ENCODE assay signal across 22 cellular contexts in the genomic region with DNA sequence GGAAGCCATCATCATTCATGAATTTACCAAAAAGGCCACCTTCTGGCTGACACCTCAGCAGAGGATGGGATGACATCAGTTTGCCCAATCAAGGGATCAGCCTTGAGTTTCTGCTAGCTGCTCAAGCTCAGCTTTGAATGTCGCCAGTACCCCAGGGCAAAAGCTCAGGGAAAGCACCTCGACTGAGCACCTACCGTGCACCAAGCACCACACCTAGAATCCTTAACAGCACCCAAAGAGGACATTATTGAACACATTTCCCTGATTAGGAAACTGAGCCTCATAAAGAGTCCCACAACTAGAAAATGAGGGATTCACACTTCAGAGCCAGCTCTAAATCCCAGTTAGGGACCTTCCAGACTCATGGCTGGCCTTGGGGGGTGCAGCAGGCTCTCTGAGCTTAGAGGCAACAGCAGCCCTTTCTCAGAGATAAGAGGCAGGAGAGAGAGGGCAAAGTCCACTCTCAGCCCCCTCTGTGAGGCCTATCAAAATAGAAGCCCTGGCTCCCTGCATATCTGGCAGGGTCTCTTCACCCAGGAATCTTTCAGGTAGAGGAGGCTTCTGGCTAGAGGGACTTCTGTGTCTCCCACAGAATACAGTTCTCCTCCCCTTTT. TPM values are rescaled to one million over a fixed set of nuclear protein-coding genes. Genes with fewer than 3 reads are reported as not detected.
DNase-seq lines count a peak whose midpoint lies in the region; ATAC-seq, FAIRE-seq and TF ChIP-seq lines count a peak whose summit lies in the region.
"Had no signal": no experiment of that assay in that cellular context is flagged by ENCODE, and none has a peak within 500 bp of the region (broad histone marks: within the 10 kb centered on the region; RNA-seq: fewer than 3 reads in every experiment).

No MANE protein-coding gene starts in this region.

- intact Hi-C loops in pancreas (cut with DNase I): no loop called here
- intact Hi-C loops in left ventricle myocardium superior (cut with micrococcal nuclease): no loop called here

- no peak overlapping the region for H3T11ph ChIP-seq in H9 (ENCODE audit: low read length)

- peaks cover 16% of the 10 kb centered on the region for H3K27me3 Mint-ChIP-seq in H9 (ENCODE audit: low read depth)
- peaks cover 4% of the 10 kb centered on the region for H3K27me3 Mint-ChIP-seq in mesothelial cell of epicardium (ENCODE audit: low read depth)

- no peak overlapping the region for H3K56ac ChIP-seq in H9 (ENCODE audit: insufficient read length, low read depth, low read length)

- no peak overlapping the region for H2AK5ac ChIP-seq in H9 (ENCODE audit: insufficient read length, low read length)

- no peak overlapping the region for H3K14ac ChIP-seq in H9 (ENCODE audit: insufficient read depth, low read length)

- no peaks in the 10 kb centered on the region for H3K9me3 ChIP-seq in H9 (ENCODE audit: control insufficient read depth, low read depth, low read length)
- no peaks in the 10 kb centered on the region for H3K9me3 ChIP-seq in iPS-18c (ENCODE audit: control insufficient read depth, insufficient read depth, low read length)
- no peaks in the 10 kb centered on the region for H3K9me3 ChIP-seq in pancreas

- H3K9me3 Mint-ChIP-seq in H9: no peaks in the 10 kb centered on the region; a peak in 1 of 5 replicates
- H3K9me3 Mint-ChIP-seq in mesothelial cell of epicardium: no peaks in the 10 kb centered on the region
- H3K9me3 Mint-ChIP-seq: CD4-positive, alpha-beta T cell had no signal

- FAIRE-seq in pancreas (lab: Jason Lieb, UNC): no peak

- H3K36me3 Mint-ChIP-seq in H9 (ENCODE audit: insufficient read depth in 1 of 3, low read depth in 3 of 3) (no peaks in the 10 kb centered on the region), mesothelial cell of epicardium (no peaks in the 10 kb centered on the region)
- H3K36me3 Mint-ChIP-seq: IgD-negative memory B cell had no signal

- H3K79me2 ChIP-seq in H9 (ENCODE audit: insufficient read depth, low read length): no peaks in the 10 kb centered on the region

- no CpG with 5 or more reads among the region's 3 CpGs for WGBS in H9 (ENCODE audit: extremely low coverage, insufficient read length, low lambda C conversion rate)
- WGBS in pancreas, 2 donors: 24 to 36% methylated on average over 3 of the region's 3 CpGs

- H3K9ac ChIP-seq in H9 (ENCODE audit: extremely low read depth, insufficient read length, low read length): no peak overlapping the region
- H3K9ac ChIP-seq: GM23248 had no signal

- no peak overlapping the region for H2AFZ ChIP-seq in H9 (ENCODE audit: low read length)
- H2AFZ ChIP-seq: GM23248 had no signal

- no peak overlapping the region for H4K91ac ChIP-seq in H9 (ENCODE audit: insufficient read length, low read depth, low read length)

- no peaks in the 10 kb centered on the region for H3K79me1 ChIP-seq in H9 (ENCODE audit: insufficient read depth, low read depth, low read length, poor library complexity, severe bottlenecking)

- no peak overlapping the region for H3K18ac ChIP-seq in H9 (ENCODE audit: insufficient read length, low read depth, low read length)

- H4K20me1 ChIP-seq in H9 (ENCODE audit: control insufficient read depth, insufficient read depth, insufficient read length): no peaks in the 10 kb centered on the region

- H2BK15ac ChIP-seq in H9 (ENCODE audit: low read depth, low read length): no peak overlapping the region

- no peaks in the 10 kb centered on the region for H3K36me3 ChIP-seq in pancreas

- TF ChIP-seq CTCF in H9 (conservative IDR thresholded peaks at IDR 0.05) (no peak), pancreas (IDR thresholded peaks at IDR 0.05) (no peak), mesothelial cell of epicardium (IDR thresholded peaks at IDR 0.05; ENCODE audit: unreplicated experiment) (no peak)

- no peak overlapping the region for H2BK12ac ChIP-seq in H9 (ENCODE audit: insufficient read length, low read depth, low read length)

- H2BK5ac ChIP-seq in H9 (ENCODE audit: insufficient read length, low read length): no peak overlapping the region

- ATAC-seq in pancreas (peak; percentile 83 to 90 (median 88)), left ventricle myocardium superior (no peak), GM19455 (IDR thresholded peaks at IDR 0.05; ENCODE audit: unreplicated experiment) (no peak)
- ATAC-seq: SK-N-SH treated with all-trans-retinoic acid at 6 μM for 48 hours had no signal

- H3K23me2 ChIP-seq in H9 (ENCODE audit: insufficient read length, low read depth, low read length, poor library complexity, severe bottlenecking): no peaks in the 10 kb centered on the region

- no peak overlapping the region for H4K5ac ChIP-seq in H9 (ENCODE audit: insufficient read length, low read depth, low read length)

- H3K4me1 Mint-ChIP-seq in H9: peaks cover 9 to 23% of the 10 kb centered on the region in 2 experiments
- peaks cover 6% of the 10 kb centered on the region for H3K4me1 Mint-ChIP-seq in mesothelial cell of epicardium
- H3K4me1 Mint-ChIP-seq: B cell, IgD-negative memory B cell had no signal

- peaks cover 3% of the 10 kb centered on the region; the same call in 1 of the 2 replicates for H3K4me1 ChIP-seq in H9 (ENCODE audit: insufficient read depth, low read length)
- peaks cover 10 to 19% (median 15%) of the 10 kb centered on the region in 3 donors for H3K4me1 ChIP-seq in pancreas

- H3K27ac Mint-ChIP-seq in H9: peak overlapping the region in 1 of 3 experiments; percentile 33; a peak in 2 of 7 replicates
- no peak overlapping the region for H3K27ac Mint-ChIP-seq in mesothelial cell of epicardium
- H3K27ac Mint-ChIP-seq: B cell; CD4-positive, alpha-beta T cell; IgD-negative memory B cell had no signal

- H3K4me3 ChIP-seq in iPS-18c (ENCODE audit: insufficient read depth, low read depth, low read length) (0 out of 2 replicates have a peak overlapping the region, but pooled peaks have one; percentile 0), pancreas (peak overlapping the region in 2 of 4 donors; percentile 10 to 15)
- H3K4me3 ChIP-seq: GM23248 had no signal

- H2BK120ac ChIP-seq in H9 (ENCODE audit: low read depth, low read length, poor library complexity, severe bottlenecking): no peak overlapping the region

- DNase-seq in H9: peak; percentile 25
- DNase-seq in NCI-H146 (lab: John Stamatoyannopoulos, UW): peak; percentile 69
- peak in 4 of 6 donors; percentile 73 to 90 (median 80) for DNase-seq in pancreas
- DNase-seq in C1 segment of cervical spinal cord (lab: John Stamatoyannopoulos, UW): no peak
- no peak for DNase-seq in left ventricle myocardium superior
- DNase-seq in mesothelial cell of epicardium (ENCODE audit: low spot score in 2 of 2, unreplicated experiment in 2 of 2): no peak
- DNase-seq: Calu3; CD4-positive, alpha-beta T cell; DMS79; GM23248; MV-4-11; NCI-H1417; NCI-H2029 treated with DMSO at 0.1 percent for 48 hours; NCI-H524; OCI-M1; SHP77 treated with DMSO at 0.1 percent for 48 hours; T-helper 1 cell had no signal

- no peak overlapping the region for H3K4ac ChIP-seq in H9 (ENCODE audit: low read depth, low read length)

- no peak overlapping the region for H2BK20ac ChIP-seq in H9 (ENCODE audit: low read depth, low read length, poor library complexity, severe bottlenecking)

- no peak overlapping the region for H4K8ac ChIP-seq in H9 (replicated peaks; ENCODE audit: insufficient read length, low read depth, low read length)

- H3K4me3 Mint-ChIP-seq in H9 (no peak overlapping the region), mesothelial cell of epicardium (no peak overlapping the region)
- H3K4me3 Mint-ChIP-seq: B cell; CD4-positive, alpha-beta T cell; IgD-negative memory B cell had no signal

- H3K27me3 ChIP-seq in H9 (ENCODE audit: insufficient read depth, low read length): no peaks in the 10 kb centered on the region
- H3K27me3 ChIP-seq in pancreas: no peaks in the 10 kb centered on the region

- no peak overlapping the region for H3K4me2 ChIP-seq in H9 (ENCODE audit: insufficient read depth, insufficient read length, low read length)

- H3K27ac ChIP-seq in H9 (ENCODE audit: insufficient read length, low read depth, low read length) (no peak overlapping the region), pancreas (peak overlapping the region; percentile 24 to 80 (median 52))
- H3K27ac ChIP-seq: GM23248 had no signal

- H3K23ac ChIP-seq in H9 (ENCODE audit: insufficient read length, low read depth, low read length): no peak overlapping the region

RNA-seq across cellular contexts. Expression of a gene that starts 13.4 kb away (rescaled TPM):
- 4.3 and 4.5 TPM in 2 replicates for total RNA-seq in H9 (2021)
- 1 to 10 TPM; 3.7 to 6.2 (median 4.8) TPM for total RNA-seq in pancreas
- 1 to 10 TPM; 5.4 to 6.9 TPM for polyA plus RNA-seq in pancreas
- total RNA-seq in left ventricle myocardium superior: 5.5 TPM
- total RNA-seq in mesothelial cell of epicardium: 7.1 to 8.1 TPM (median 8.1 TPM) in 3 replicates
- total RNA-seq: B cell had no signal
- polyA plus RNA-seq: IgD-negative memory B cell had no signal

Comparison
In these comparisons a context has a peak if more than half of its experiments do, and no peak if none do; other contexts are left out.
1. DNase-seq: peak in H9 (single experiment), NCI-H146 (single experiment) and pancreas (4 of 6); none in C1 segment of cervical spinal cord (0 of 14), left ventricle myocardium superior (single experiment) and mesothelial cell of epicardium (0 of 2).
2. ATAC-seq: peak in pancreas (4 of 4); none in left ventricle myocardium superior (single experiment) and GM19455 (single experiment).